ENCODE assay signal across 8 cellular contexts in genomic region chr16:89793092-89793491, GRCh38. TPM values are rescaled to one million over a fixed set of nuclear protein-coding genes. Genes with fewer than 3 reads are reported as not detected.
DNase-seq lines count a peak whose midpoint lies in the region; TF ChIP-seq lines count a peak whose summit lies in the region.
"Not testable (repeated sequence)": the region's sequence is repeated elsewhere in the genome, so short reads cannot be mapped to it uniquely, and the experiment has no call there.

No MANE protein-coding gene starts in this region.

- H3K4me3 ChIP-seq in epithelial cell of esophagus (ENCODE audit: low read length), result not testable (repeated sequence)

- not testable (repeated sequence) for TF ChIP-seq EP300 in Ishikawa (IDR thresholded peaks at IDR 0.05; ENCODE audit: borderline replicate concordance)

- H3K9me3 Mint-ChIP-seq in activated naive CD4-positive, alpha-beta T cell treated with anti-CD3 and anti-CD28 coated beads for 36 hours, result not testable (repeated sequence)

- intact Hi-C loops in activated naive CD4-positive, alpha-beta T cell treated with anti-CD3 and anti-CD28 coated beads for 36 hours (cut with micrococcal nuclease), result loop anchor here (1.0 kb wide), 1 partner anchor 87 kb away; no protein-coding TSS in a partner anchor
- intact Hi-C loops in posterior vena cava (cut with DNase I), result loop anchor here (5.0 to 10.0 kb wide), 2 partner anchors 86 to 88 kb away; partner anchors contain the start of gene SPATA2L (in 1 of the 2)

- peak; percentile 22; the same call in 1 of the 2 replicates for TF ChIP-seq RAD21 in Ishikawa (IDR thresholded peaks at IDR 0.05; ENCODE audit: low read depth)

- not testable (repeated sequence) for H3K27me3 Mint-ChIP-seq in activated naive CD4-positive, alpha-beta T cell treated with anti-CD3 and anti-CD28 coated beads for 36 hours (ENCODE audit: low read depth)

- CTCF ChIA-PET in activated naive CD4-positive, alpha-beta T cell treated with anti-CD3 and anti-CD28 coated beads for 36 hours (lab: Charles Lee), result interaction anchor here (0.6 to 5.6 kb wide), 5 partner anchors 68 to 160 kb away, joined by 3 to 38 read pairs (median 11); no protein-coding TSS in a partner anchor

- DNase-seq in CD1c-positive myeloid dendritic cell (ENCODE audit: extremely low spot score), result peak; percentile 35
- DNase-seq in activated CD4-positive, CD25-positive, alpha-beta regulatory T cell treated with anti-CD3 and anti-CD28 coated beads, Interleukin-2, amount 50 U/mL, for 16 hours (ENCODE audit: low read depth, low spot score), result peak; percentile 26
- DNase-seq in activated naive CD4-positive, alpha-beta T cell treated with anti-CD3 and anti-CD28 coated beads for 36 hours, result peak; percentile 60
- peak; percentile 30 for DNase-seq in epithelial cell of esophagus (ENCODE audit: low read depth)
- peak; percentile 30 for DNase-seq in kidney tubule cell (ENCODE audit: low spot score)
- peak; percentile 88 for DNase-seq in posterior vena cava (ENCODE audit: low spot score)
- peak; percentile 58 for DNase-seq in stimulated activated CD8-positive, alpha-beta memory T cell treated with anti-CD3 and anti-CD28 coated beads, Interleukin-4, amount 100 ng/mL, for 48 hours

- H3K36me3 Mint-ChIP-seq in activated naive CD4-positive, alpha-beta T cell treated with anti-CD3 and anti-CD28 coated beads for 36 hours (ENCODE audit: low read depth), result peaks cover 59% of the 10 kb centered on the region

- H3K27ac Mint-ChIP-seq in activated naive CD4-positive, alpha-beta T cell treated with anti-CD3 and anti-CD28 coated beads for 36 hours, result peak overlapping the region; percentile 44

- not testable (repeated sequence) for H3K4me1 Mint-ChIP-seq in activated naive CD4-positive, alpha-beta T cell treated with anti-CD3 and anti-CD28 coated beads for 36 hours (ENCODE audit: low read depth)

- H3K4me3 Mint-ChIP-seq in activated naive CD4-positive, alpha-beta T cell treated with anti-CD3 and anti-CD28 coated beads for 36 hours, result not testable (repeated sequence)

- peak; percentile 63 for TF ChIP-seq CTCF in epithelial cell of esophagus (IDR thresholded peaks at IDR 0.05; ENCODE audit: insufficient read depth, low read depth, low read length, missing control alignments)

RNA-seq across cellular contexts. Expression of gene FANCA, which starts 23.4 kb away (rescaled TPM):
- total RNA-seq in activated naive CD4-positive, alpha-beta T cell treated with anti-CD3 and anti-CD28 coated beads for 36 hours, result 10 to 100 TPM; 85.5 to 96.7 TPM
- total RNA-seq in posterior vena cava, result 1 to 10 TPM; 3.0 to 5.0 TPM

RNA-seq across cellular contexts. Expression of gene SPIRE2, which starts 35.2 kb away (rescaled TPM):
- under 1 TPM; 0.26 to 0.44 TPM for total RNA-seq in activated naive CD4-positive, alpha-beta T cell treated with anti-CD3 and anti-CD28 coated beads for 36 hours
- total RNA-seq in posterior vena cava, result 1 to 10 TPM in 1 of 2 donors, under 1 TPM in 1; 0.33 to 1.0 TPM

Comparison
In these comparisons a context has a peak if more than half of its experiments do, and no peak if none do; other contexts are left out.
1. DNase-seq: peak in every context shown above with its lines; median percentile 88 in posterior vena cava; 60 in activated naive CD4-positive, alpha-beta T cell treated with anti-CD3 and anti-CD28 coated beads for 36 hours; 58 in stimulated activated CD8-positive, alpha-beta memory T cell treated with anti-CD3 and anti-CD28 coated beads, Interleukin-4, amount 100 ng/mL, for 48 hours; 35 in CD1c-positive myeloid dendritic cell; 30 in epithelial cell of esophagus; 30 in kidney tubule cell; 26 in activated CD4-positive, CD25-positive, alpha-beta regulatory T cell treated with anti-CD3 and anti-CD28 coated beads, Interleukin-2, amount 50 U/mL, for 16 hours.
2. RNA of gene FANCA, which starts 23.4 kb away (total RNA-seq): 85.5 to 96.7 TPM in activated naive CD4-positive, alpha-beta T cell treated with anti-CD3 and anti-CD28 coated beads for 36 hours; 3.0 to 5.0 TPM in posterior vena cava; every median in the first group is over 10 times any median in the second.